Comparison of ENCODE assay signal across 24 cellular contexts in genomic region chr3:139530717-139531116, GRCh38. TPM values are rescaled to one million over a fixed set of nuclear protein-coding genes. Genes with fewer than 3 reads are reported as not detected.
A peak's percentile ranks its signal among the peaks of the same experiment; 100 is the strongest.
DNase-seq lines count a peak whose midpoint lies in the region; ATAC-seq, FAIRE-seq and TF ChIP-seq lines count a peak whose summit lies in the region.
"Had no signal": no experiment of that assay in that cellular context is flagged by ENCODE, and none has a peak within 500 bp of the region (broad histone marks: within the 10 kb centered on the region; RNA-seq: fewer than 3 reads in every experiment).

No MANE protein-coding gene starts in this region.

- no peak for FAIRE-seq in kidney (lab: Jason Lieb, UNC)
- FAIRE-seq: A549, HTR-8/SVneo had no signal

- no peak overlapping the region for H3K9ac ChIP-seq in kidney (ENCODE audit: low read length in 2 of 2)

- intact Hi-C loops in spleen (cut with DNase I; ENCODE audit: low total_unique reads) (no loop called here), kidney (cut with DNase I) (no loop called here), heart left ventricle (cut with DNase I) (loop anchor here in 1 of 10 donors (10.0 kb wide), 1 partner anchor 144 kb away; the partner anchor contains the start of gene NMNAT3), Right ventricle myocardium superior (cut with DNase I) (no loop called here)

- peak; percentile 64; the same call in 1 of the 2 replicates for TF ChIP-seq EP300 in Ishikawa (IDR thresholded peaks at IDR 0.05; ENCODE audit: borderline replicate concordance)

- DNase-seq in NCI-H2171 treated with DMSO at 0.1 percent for 48 hours (lab: John Stamatoyannopoulos, UW): peak; percentile 32
- DNase-seq in NCI-H2171 (lab: John Stamatoyannopoulos, UW): no peak
- DNase-seq in NCI-H524 treated with DMSO at 0.1 percent for 48 hours (lab: John Stamatoyannopoulos, UW): peak; percentile 45
- no peak for DNase-seq in spleen
- no peak for DNase-seq in kidney
- no peak for DNase-seq in heart left ventricle
- DNase-seq in Right ventricle myocardium superior: no peak
- DNase-seq: AML-193; CD4-positive, alpha-beta T cell; DMS153; DMS79; GDM1; HCEC 1CT; HFFc6 had no signal

- ATAC-seq in heart left ventricle: no peak
- no peak for ATAC-seq in Right ventricle myocardium superior (ENCODE audit: poor library complexity)
- ATAC-seq: A549 had no signal

- whole genome bisulfite sequencing in spleen, 5 donors: 67 to 83% (median 75%) methylated on average over 2 of the region's 2 CpGs
- 87 to 91% (median 90%) methylated on average over 2 of the region's 2 CpGs for WGBS in heart left ventricle, 4 donors

- no peaks in the 10 kb centered on the region for H3K36me3 ChIP-seq in spleen
- H3K36me3 ChIP-seq in kidney (ENCODE audit: control insufficient read depth in 1 of 2, insufficient read depth in 2 of 2, low read length in 2 of 2): no peaks in the 10 kb centered on the region
- H3K36me3 ChIP-seq in heart left ventricle: peaks cover 0 to 7% (median 0%) of the 10 kb centered on the region in 9 donors

- TF ChIP-seq RAD21 in Ishikawa (IDR thresholded peaks at IDR 0.05; ENCODE audit: low read depth): no peak

- H3K4me1 ChIP-seq in spleen (peaks cover 5 to 41% (median 20%) of the 10 kb centered on the region in 6 donors), kidney (ENCODE audit: control insufficient read depth in 1 of 2, insufficient read depth in 1 of 2, low read depth in 1 of 2, low read length in 2 of 2) (peaks cover 14 to 17% of the 10 kb centered on the region in 2 donors), heart left ventricle (peaks cover 1 to 37% (median 29%) of the 10 kb centered on the region in 12 donors)

- H3K9me3 ChIP-seq in spleen: no peaks in the 10 kb centered on the region
- H3K9me3 ChIP-seq in kidney (ENCODE audit: control insufficient read depth in 1 of 2, low read length in 2 of 2): no peaks in the 10 kb centered on the region
- H3K9me3 ChIP-seq in heart left ventricle: no peaks in the 10 kb centered on the region
- H3K9me3 ChIP-seq: A549 had no signal

- peak overlapping the region in 5 of 8 donors; percentile 18 to 81 (median 38) for H3K27ac ChIP-seq in spleen
- no peak overlapping the region for H3K27ac ChIP-seq in kidney (ENCODE audit: low read depth in 2 of 2, low read length in 2 of 2)
- H3K27ac ChIP-seq in heart left ventricle: no peak overlapping the region
- H3K27ac ChIP-seq: 22Rv1, A549, C4-2B, HL-60 had no signal

- H3K27me3 ChIP-seq in spleen (replicated peaks in 1 of 7) (no peaks in the 10 kb centered on the region), heart left ventricle (no peaks in the 10 kb centered on the region)

- H3K4me3 ChIP-seq in spleen (no peak overlapping the region), kidney (ENCODE audit: low read length in 2 of 2) (no peak overlapping the region), heart left ventricle (no peak overlapping the region)
- H3K4me3 ChIP-seq: A549 had no signal

- TF ChIP-seq POLR2A in spleen (IDR thresholded peaks at IDR 0.05) (no peak), heart left ventricle (IDR thresholded peaks at IDR 0.05) (no peak)

- TF ChIP-seq CTCF in spleen (IDR thresholded peaks at IDR 0.05 in 8 of 11, conservative IDR thresholded peaks at IDR 0.05 in 3 of 11) (no peak), kidney (IDR thresholded peaks at IDR 0.05; ENCODE audit: borderline replicate concordance, extremely low read depth, insufficient read depth) (no peak), heart left ventricle (IDR thresholded peaks at IDR 0.05) (no peak)

TF ChIP-seq in Ishikawa, 13 proteins besides CTCF, POLR2A, EP300 and RAD21:
- TF ChIP-seq ZBTB7A (IDR thresholded peaks at IDR 0.05; ENCODE audit: low read depth) (no peak), CEBPB (IDR thresholded peaks at IDR 0.05) (no peak), EGR1 (IDR thresholded peaks at IDR 0.05) (no peak), NFIC (IDR thresholded peaks at IDR 0.05) (peak; percentile 47; the same call in 1 of the 2 replicates), TEAD4 (IDR thresholded peaks at IDR 0.05) (peak; percentile 60), MAX (IDR thresholded peaks at IDR 0.05) (no peak), TCF12 (IDR thresholded peaks at IDR 0.05; ENCODE audit: low read depth) (peak; percentile 69), REST (IDR thresholded peaks at IDR 0.05; ENCODE audit: low read depth) (no peak)

RNA-seq across cellular contexts. Expression of gene RBP1, which starts 8.8 kb away (rescaled TPM):
- total RNA-seq in spleen (10 to 100 TPM; 25.8 to 48.1 (median 34.0) TPM), kidney (31.8 TPM), heart left ventricle (10 to 100 TPM in 8 of 9 donors, 1 to 10 TPM in 1; 9.4 to 32.0 (median 13.0) TPM), Right ventricle myocardium superior (27.9 TPM)
- polyA plus RNA-seq in spleen (10 to 100 TPM; 21.0 to 29.4 (median 21.6) TPM), kidney (ENCODE audit: insufficient read depth, low read depth, low replicate concordance) (49.2 TPM), heart left ventricle (10 to 100 TPM; 26.4 to 27.5 TPM)
- total RNA-seq: CD4-positive, alpha-beta T cell; HFFc6 had no signal
- polyA plus RNA-seq: IgD-negative memory B cell had no signal

RNA-seq across cellular contexts. Expression of gene RBP2, which starts 54.4 kb away (rescaled TPM):
- total RNA-seq in spleen (not detected), kidney (not detected), heart left ventricle (not detected), Right ventricle myocardium superior (not detected)
- polyA plus RNA-seq in spleen (1 to 10 TPM in 1 of 3 donors, not detected in 2; 1.2 TPM), kidney (ENCODE audit: insufficient read depth, low read depth, low replicate concordance) (13.5 TPM), heart left ventricle (under 1 TPM in 1 of 2 donors, not detected in 1; 0.25 TPM)
- total RNA-seq: CD4-positive, alpha-beta T cell; Daoy; H4; HFFc6 had no signal
- polyA plus RNA-seq: A549, BJ, IgD-negative memory B cell had no signal

Comparison
In these comparisons a context has a peak if more than half of its experiments do, and no peak if none do; other contexts are left out.
1. DNase-seq: peak in NCI-H2171 treated with DMSO at 0.1 percent for 48 hours (single experiment) and NCI-H524 treated with DMSO at 0.1 percent for 48 hours (single experiment); none in NCI-H2171 (single experiment), spleen (single experiment), kidney (single experiment), heart left ventricle (0 of 5) and Right ventricle myocardium superior (single experiment).
2. H3K27ac ChIP-seq: peak in spleen (5 of 8); none in kidney (0 of 2) and heart left ventricle (0 of 12).